ENCODE assay signal across 24 cellular contexts in genomic region chr10:17353568-17353967, GRCh38.
DNase-seq lines count a peak whose midpoint lies in the region; ATAC-seq, FAIRE-seq and TF ChIP-seq lines count a peak whose summit lies in the region.
"Had no signal": no experiment of that assay in that cellular context is flagged by ENCODE, and none has a peak within 500 bp of the region (broad histone marks: within the 10 kb centered on the region; RNA-seq: fewer than 3 reads in every experiment).

No MANE protein-coding gene starts in this region.

- no peak for DNase-seq in H54 (ENCODE audit: insufficient read length, low spot score)
- peak; percentile 1 for DNase-seq in NCI-H526 treated with DMSO at 0.1 percent for 48 hours (lab: John Stamatoyannopoulos, UW)
- DNase-seq in choroid plexus epithelial cell (ENCODE audit: low read depth): peak; percentile 4
- DNase-seq in type B pancreatic cell (ENCODE audit: extremely low spot score, unreplicated experiment): no peak
- DNase-seq in NCI-H2227 treated with DMSO at 0.1 percent for 48 hours (lab: John Stamatoyannopoulos, UW): no peak
- no peak for DNase-seq in substantia nigra (lab: John Stamatoyannopoulos, UW)
- DNase-seq: activated CD4-positive, alpha-beta memory T cell treated with anti-CD3 and anti-CD28 coated beads, Interleukin-2, amount 10 ng/mL, durations not matched to agents 7 days and 5 days; amygdala; cerebellar nuclear complex; effector CD8-positive, alpha-beta T cell; heart right ventricle; immature natural killer cell; lower lobe of right lung; MM.1S; NCI-H187 treated with DMSO at 0.1 percent for 48 hours; NCI-H446; right cardiac atrium; stimulated activated CD4-positive, alpha-beta T cell treated with anti-CD3 and anti-CD28 coated beads, Interleukin-15, amount 100 ng/mL, for 24 hours; testis had no signal

- H3K4me1 Mint-ChIP-seq in type B pancreatic cell (ENCODE audit: unreplicated experiment): peaks cover 7% of the 10 kb centered on the region
- H3K4me1 Mint-ChIP-seq: B cell, immature natural killer cell had no signal

- H3K4me3 Mint-ChIP-seq in type B pancreatic cell: peak overlapping the region; percentile 21
- H3K4me3 Mint-ChIP-seq: activated CD4-positive, alpha-beta memory T cell treated with anti-CD3 and anti-CD28 coated beads, Interleukin-2, amount 10 ng/mL, durations not matched to agents 7 days and 5 days; B cell; immature natural killer cell had no signal

- no peaks in the 10 kb centered on the region for H3K9me3 Mint-ChIP-seq in type B pancreatic cell
- H3K9me3 Mint-ChIP-seq: activated CD4-positive, alpha-beta memory T cell treated with anti-CD3 and anti-CD28 coated beads, Interleukin-2, amount 10 ng/mL, durations not matched to agents 7 days and 5 days; immature natural killer cell had no signal

- no peaks in the 10 kb centered on the region for H3K36me3 Mint-ChIP-seq in type B pancreatic cell

- H3K4me3 ChIP-seq in choroid plexus epithelial cell (ENCODE audit: low read depth, low read length): no peak overlapping the region
- H3K4me3 ChIP-seq: heart right ventricle, lower lobe of right lung, SJSA1, testis had no signal

- no peak overlapping the region for H3K27ac ChIP-seq in substantia nigra (ENCODE audit: low read depth, low read length, poor library complexity, severe bottlenecking)
- H3K27ac ChIP-seq: heart right ventricle, lower lobe of right lung, SJSA1, testis had no signal

- TF ChIP-seq CTCF in choroid plexus epithelial cell (conservative IDR thresholded peaks at IDR 0.05; ENCODE audit: low read depth, low read length) (no peak), type B pancreatic cell (conservative IDR thresholded peaks at IDR 0.05) (no peak)

- FAIRE-seq in H54 (lab: Jason Lieb, UNC): peak; percentile 30
- FAIRE-seq: H1, HepG2 had no signal

- ATAC-seq in GM18511 (IDR thresholded peaks at IDR 0.05; ENCODE audit: unreplicated experiment): no peak
- ATAC-seq: heart right ventricle, HepG2, lower lobe of right lung, right cardiac atrium had no signal

- no peaks in the 10 kb centered on the region for H3K27me3 Mint-ChIP-seq in type B pancreatic cell

- TF ChIP-seq POLR2A in H54 (IDR thresholded peaks at IDR 0.05; ENCODE audit: low read depth, low read length): no peak

- H3K27ac Mint-ChIP-seq in type B pancreatic cell: peak overlapping the region; percentile 21
- H3K27ac Mint-ChIP-seq: activated CD4-positive, alpha-beta memory T cell treated with anti-CD3 and anti-CD28 coated beads, Interleukin-2, amount 10 ng/mL, durations not matched to agents 7 days and 5 days; B cell; immature natural killer cell had no signal

Comparison
In these comparisons a context has a peak if more than half of its experiments do, and no peak if none do; other contexts are left out.
1. DNase-seq: peak in NCI-H526 treated with DMSO at 0.1 percent for 48 hours (single experiment) and choroid plexus epithelial cell (single experiment); none in H54 (single experiment), type B pancreatic cell (single experiment), NCI-H2227 treated with DMSO at 0.1 percent for 48 hours (single experiment) and substantia nigra (0 of 49).